Comparison of ENCODE assay signal across 7 cellular contexts in the genomic region with DNA sequence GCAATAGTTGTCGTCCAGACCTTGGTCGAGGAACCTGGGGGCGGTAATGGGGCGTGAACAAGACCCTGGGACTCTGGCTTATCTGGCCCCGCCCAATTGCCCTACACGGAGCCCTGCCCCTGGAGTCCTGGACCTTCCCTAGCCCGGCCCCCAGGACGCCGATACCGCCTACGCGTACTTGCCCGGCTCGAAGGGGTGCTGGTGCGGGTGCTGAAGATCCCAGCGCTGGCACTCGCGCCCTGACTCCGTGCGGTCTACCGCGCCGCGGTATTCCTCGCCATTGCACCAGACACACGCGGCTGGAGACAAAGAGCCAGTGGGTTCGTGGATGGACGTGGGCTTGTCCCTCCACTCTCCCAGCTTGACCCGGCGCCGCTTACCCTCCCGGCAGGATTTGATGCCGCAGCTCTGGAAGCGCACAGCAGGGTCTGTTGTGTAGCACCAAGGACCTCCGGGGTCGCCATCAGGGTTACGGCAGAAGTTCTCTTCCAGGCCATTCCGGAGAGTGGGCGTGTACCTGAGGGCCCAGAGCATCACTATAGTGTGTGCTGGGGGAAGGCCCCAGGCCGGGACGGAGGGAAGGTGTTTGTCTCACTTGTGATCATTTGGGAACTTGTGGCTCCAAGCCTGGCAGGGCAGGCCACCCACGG. TPM values are rescaled to one million over a fixed set of nuclear protein-coding genes. Genes with fewer than 3 reads are reported as not detected.
DNase-seq lines count a peak whose midpoint lies in the region; ATAC-seq and TF ChIP-seq lines count a peak whose summit lies in the region.
"Not testable (repeated sequence)": the region's sequence is repeated elsewhere in the genome, so short reads cannot be mapped to it uniquely, and the experiment has no call there.

No MANE protein-coding gene starts in this region.

- DNase-seq in activated naive CD8-positive, alpha-beta T cell treated with anti-CD3 and anti-CD28 coated beads, Interleukin-2, amount 10 ng/mL, durations not matched to agents 7 days and 5 days, result peak; percentile 58
- DNase-seq in endodermal cell, result peak; percentile 96
- DNase-seq in naive thymus-derived CD4-positive, alpha-beta T cell, result peak in 6 of 9 donors; percentile 19 to 44 (median 25)
- peak; percentile 43 for DNase-seq in stimulated activated CD4-positive, alpha-beta T cell treated with anti-CD3 and anti-CD28 coated beads, Interleukin-12 subunit alpha, Interleukin-12 subunit beta, amount 100 ng/mL, for 4 hours

- peaks cover 0 to 29% of the 10 kb centered on the region in 2 experiments; a peak in 1 of 3 replicates for H3K36me3 ChIP-seq in HEK293 (ENCODE audit: control insufficient read depth in 2 of 2, insufficient read depth in 1 of 2, low read length in 2 of 2)
- H3K36me3 ChIP-seq in endodermal cell (ENCODE audit: control insufficient read depth, insufficient read depth, low read length), result peaks cover 19% of the 10 kb centered on the region
- H3K36me3 ChIP-seq in naive thymus-derived CD4-positive, alpha-beta T cell (ENCODE audit: control insufficient read depth in 2 of 3, insufficient read depth in 3 of 3, low read length in 3 of 3), result peaks cover 0 to 28% (median 2%) of the 10 kb centered on the region in 3 experiments

- intact Hi-C loops in naive thymus-derived CD4-positive, alpha-beta T cell (cut with micrococcal nuclease), result loop anchor here in 1 of 2 donors (5.0 kb wide), 1 partner anchor 35 kb away; a partner anchor contains a TSS

- H3K27ac ChIP-seq in HEK293 (ENCODE audit: extremely low read depth, low read depth, low read length); endodermal cell (ENCODE audit: low read depth, low read length); naive thymus-derived CD4-positive, alpha-beta T cell (ENCODE audit: low read depth, low read length): not testable (repeated sequence)

- not testable (repeated sequence) for H3K27ac Mint-ChIP-seq in activated naive CD8-positive, alpha-beta T cell treated with anti-CD3 and anti-CD28 coated beads, Interleukin-2, amount 10 ng/mL, durations not matched to agents 7 days and 5 days
- H3K27ac Mint-ChIP-seq in endodermal cell, result peak overlapping the region; percentile 89
- peak overlapping the region in 1 of 9 donors; percentile 31 for H3K27ac Mint-ChIP-seq in naive thymus-derived CD4-positive, alpha-beta T cell

- POLR2A ChIA-PET in HEK293 (lab: Yijun Ruan, JAX); activated naive CD8-positive, alpha-beta T cell treated with anti-CD3 and anti-CD28 coated beads, Interleukin-2, amount 10 ng/mL, durations not matched to agents 7 days and 5 days (lab: Charles Lee); naive thymus-derived CD4-positive, alpha-beta T cell (lab: Charles Lee): not testable (repeated sequence)

- not testable (repeated sequence) for H3K4me1 ChIP-seq in HEK293 (ENCODE audit: control insufficient read depth, insufficient read depth, low read length); endodermal cell (ENCODE audit: control insufficient read depth, insufficient read depth, low read length)
- H3K4me1 ChIP-seq in naive thymus-derived CD4-positive, alpha-beta T cell (ENCODE audit: control insufficient read depth in 2 of 2, insufficient read depth in 2 of 2, low read length in 2 of 2), result peaks cover 6 to 13% of the 10 kb centered on the region in 2 donors

- ATAC-seq in activated CD4-positive, CD25-positive, alpha-beta regulatory T cell treated with anti-CD3 and anti-CD28 coated beads, Interleukin-2, amount 50 U/mL, for 24 hours, result peak; percentile 19 to 26
- peak; percentile 15 for ATAC-seq in activated naive CD8-positive, alpha-beta T cell treated with anti-CD3 and anti-CD28 coated beads, Interleukin-2, amount 10 ng/mL, durations not matched to agents 7 days and 5 days (ENCODE audit: low read depth)
- peak; percentile 16 for ATAC-seq in naive thymus-derived CD4-positive, alpha-beta T cell

- H3K4me1 Mint-ChIP-seq in activated naive CD8-positive, alpha-beta T cell treated with anti-CD3 and anti-CD28 coated beads, Interleukin-2, amount 10 ng/mL, durations not matched to agents 7 days and 5 days, result peaks cover 16% of the 10 kb centered on the region
- peaks cover 18% of the 10 kb centered on the region for H3K4me1 Mint-ChIP-seq in endodermal cell
- peaks cover 12 to 42% (median 31%) of the 10 kb centered on the region in 7 donors for H3K4me1 Mint-ChIP-seq in naive thymus-derived CD4-positive, alpha-beta T cell

- H3K27me3 ChIP-seq in endodermal cell (ENCODE audit: control insufficient read depth, insufficient read depth, low read length, poor library complexity, severe bottlenecking); naive thymus-derived CD4-positive, alpha-beta T cell (ENCODE audit: control insufficient read depth in 2 of 2, insufficient read depth in 2 of 2, low read length in 2 of 2): not testable (repeated sequence)

- not testable (repeated sequence) for TF ChIP-seq CTCF in HEK293 (tag by site-specific recombination; IDR thresholded peaks at IDR 0.05); endodermal cell (conservative IDR thresholded peaks at IDR 0.05)

- peak overlapping the region; percentile 15; the same call in 1 of the 2 replicates for H3K4me3 ChIP-seq in HEK293 (ENCODE audit: low read depth, low read length)
- H3K4me3 ChIP-seq in endodermal cell (ENCODE audit: low read length), result peak overlapping the region; percentile 69
- peak overlapping the region; percentile 39 for H3K4me3 ChIP-seq in iPS-11a (ENCODE audit: low read depth, low read length)
- H3K4me3 ChIP-seq in naive thymus-derived CD4-positive, alpha-beta T cell (ENCODE audit: low read length), result peak overlapping the region; percentile 46

- H3K9me3 Mint-ChIP-seq in activated naive CD8-positive, alpha-beta T cell treated with anti-CD3 and anti-CD28 coated beads, Interleukin-2, amount 10 ng/mL, durations not matched to agents 7 days and 5 days; endodermal cell; naive thymus-derived CD4-positive, alpha-beta T cell: not testable (repeated sequence)

- CTCF ChIA-PET in HEK293 (lab: Yijun Ruan, JAX); naive thymus-derived CD4-positive, alpha-beta T cell (lab: Charles Lee): not testable (repeated sequence)

- WGBS in endodermal cell (ENCODE audit: insufficient coverage in 1 of 2, insufficient read length in 1 of 2), 2 experiments, result 3 to 10% methylated on average over 22 to 43 of the region's 43 CpGs

- not testable (repeated sequence) for H3K36me3 Mint-ChIP-seq in activated naive CD8-positive, alpha-beta T cell treated with anti-CD3 and anti-CD28 coated beads, Interleukin-2, amount 10 ng/mL, durations not matched to agents 7 days and 5 days; naive thymus-derived CD4-positive, alpha-beta T cell
- peaks cover 22% of the 10 kb centered on the region for H3K36me3 Mint-ChIP-seq in endodermal cell (ENCODE audit: low read depth)

- not testable (repeated sequence) for H3K27me3 Mint-ChIP-seq in activated naive CD8-positive, alpha-beta T cell treated with anti-CD3 and anti-CD28 coated beads, Interleukin-2, amount 10 ng/mL, durations not matched to agents 7 days and 5 days; endodermal cell (ENCODE audit: insufficient read depth); naive thymus-derived CD4-positive, alpha-beta T cell

- peak overlapping the region; percentile 13 for H3K4me3 Mint-ChIP-seq in activated naive CD8-positive, alpha-beta T cell treated with anti-CD3 and anti-CD28 coated beads, Interleukin-2, amount 10 ng/mL, durations not matched to agents 7 days and 5 days
- peak overlapping the region; percentile 65 for H3K4me3 Mint-ChIP-seq in endodermal cell
- peak overlapping the region in 9 of 10 donors; percentile 36 to 99 (median 76) for H3K4me3 Mint-ChIP-seq in naive thymus-derived CD4-positive, alpha-beta T cell

- not testable (repeated sequence) for H3K9me3 ChIP-seq in HEK293 (ENCODE audit: control insufficient read depth, insufficient read depth, low read depth, low read length); endodermal cell (ENCODE audit: control insufficient read depth, low read length); naive thymus-derived CD4-positive, alpha-beta T cell (ENCODE audit: control insufficient read depth in 2 of 3, low read length in 3 of 3)

- peak overlapping the region; percentile 11 for H3K9ac ChIP-seq in endodermal cell (ENCODE audit: extremely low read depth, low read length, poor library complexity, severe bottlenecking)

RNA-seq across cellular contexts. Expression of a gene that starts 2.4 kb away (rescaled TPM):
- 10 to 100 TPM; 10.3 to 11.0 TPM for total RNA-seq in activated naive CD8-positive, alpha-beta T cell treated with anti-CD3 and anti-CD28 coated beads, Interleukin-2, amount 10 ng/mL, durations not matched to agents 7 days and 5 days
- total RNA-seq in endodermal cell, result 10 to 100 TPM; 30.8 to 35.5 TPM
- polyA plus RNA-seq in endodermal cell (2013, experiment 1 of 2), result 21.9 TPM
- 17.2 TPM for polyA plus RNA-seq in endodermal cell (2013, experiment 2 of 2)
- total RNA-seq in naive thymus-derived CD4-positive, alpha-beta T cell, result 10 to 100 TPM in 3 of 5 experiments, 1 to 10 TPM in 2; 7.9 to 12.8 (median 10.0) TPM
- 1 to 10 TPM in 1 of 2 donors, under 1 TPM in 1; 0.90 to 1.0 TPM for polyA plus RNA-seq in naive thymus-derived CD4-positive, alpha-beta T cell

RNA-seq across cellular contexts. Expression of a gene that starts 2.5 kb away (rescaled TPM):
- total RNA-seq in activated naive CD8-positive, alpha-beta T cell treated with anti-CD3 and anti-CD28 coated beads, Interleukin-2, amount 10 ng/mL, durations not matched to agents 7 days and 5 days, result 10 to 100 TPM; 53.2 to 56.5 TPM
- total RNA-seq in endodermal cell, result 10 to 100 TPM; 47.3 to 47.6 TPM
- polyA plus RNA-seq in endodermal cell (2013, experiment 1 of 2), result 38.6 TPM
- polyA plus RNA-seq in endodermal cell (2013, experiment 2 of 2), result 33.5 TPM
- 10 to 100 TPM; 34.5 to 77.2 (median 50.7) TPM for total RNA-seq in naive thymus-derived CD4-positive, alpha-beta T cell
- 10 to 100 TPM in 1 of 2 donors, 1 to 10 TPM in 1; 8.3 to 19.7 TPM for polyA plus RNA-seq in naive thymus-derived CD4-positive, alpha-beta T cell

RNA-seq across cellular contexts. Expression of a gene that starts 12.7 kb away (rescaled TPM):
- 100 to 1,000 TPM; 148 to 165 TPM for total RNA-seq in activated naive CD8-positive, alpha-beta T cell treated with anti-CD3 and anti-CD28 coated beads, Interleukin-2, amount 10 ng/mL, durations not matched to agents 7 days and 5 days
- 100 to 1,000 TPM; 188 to 216 TPM for total RNA-seq in endodermal cell
- polyA plus RNA-seq in endodermal cell (2013, experiment 1 of 2), result 90.5 TPM
- 84.2 TPM for polyA plus RNA-seq in endodermal cell (2013, experiment 2 of 2)
- total RNA-seq in naive thymus-derived CD4-positive, alpha-beta T cell, result 100 to 1,000 TPM in 2 of 5 experiments, 10 to 100 TPM in 3; 75.5 to 151 (median 99.1) TPM
- polyA plus RNA-seq in naive thymus-derived CD4-positive, alpha-beta T cell, result 100 to 1,000 TPM; 103 to 151 TPM

RNA-seq across cellular contexts. Expression of a gene that starts 32.6 kb away (rescaled TPM):
- total RNA-seq in activated naive CD8-positive, alpha-beta T cell treated with anti-CD3 and anti-CD28 coated beads, Interleukin-2, amount 10 ng/mL, durations not matched to agents 7 days and 5 days, result 1 to 10 TPM in 1 of 2 experiments, under 1 TPM in 1; 0.61 to 2.0 TPM
- total RNA-seq in endodermal cell, result 1 to 10 TPM; 1.4 to 3.0 TPM
- polyA plus RNA-seq in endodermal cell (2013, experiment 1 of 2), result 1.5 TPM
- 1.7 TPM for polyA plus RNA-seq in endodermal cell (2013, experiment 2 of 2)
- total RNA-seq in naive thymus-derived CD4-positive, alpha-beta T cell, result 1 to 10 TPM in 1 of 5 experiments, under 1 TPM in 2, not detected in 2; 0.16 to 1.8 (median 0.24) TPM
- polyA plus RNA-seq in naive thymus-derived CD4-positive, alpha-beta T cell, result under 1 TPM in 1 of 2 donors, not detected in 1; 0.58 TPM

RNA-seq across cellular contexts. Expression of a gene that starts 36.9 kb away (rescaled TPM):
- total RNA-seq in activated naive CD8-positive, alpha-beta T cell treated with anti-CD3 and anti-CD28 coated beads, Interleukin-2, amount 10 ng/mL, durations not matched to agents 7 days and 5 days, result 10 to 100 TPM; 35.4 to 39.9 TPM
- total RNA-seq in endodermal cell, result 10 to 100 TPM; 35.5 to 38.2 TPM
- 20.3 TPM for polyA plus RNA-seq in endodermal cell (2013, experiment 1 of 2)
- 19.3 TPM for polyA plus RNA-seq in endodermal cell (2013, experiment 2 of 2)
- total RNA-seq in naive thymus-derived CD4-positive, alpha-beta T cell, result 10 to 100 TPM; 38.3 to 60.4 (median 43.9) TPM
- 10 to 100 TPM; 14.9 to 18.1 TPM for polyA plus RNA-seq in naive thymus-derived CD4-positive, alpha-beta T cell

Comparison
In these comparisons a context has a peak if more than half of its experiments do, and no peak if none do; other contexts are left out.
1. H3K4me3 ChIP-seq: peak in every context shown above with its lines; median percentile 69 in endodermal cell; 46 in naive thymus-derived CD4-positive, alpha-beta T cell; 39 in iPS-11a; 15 in HEK293.
2. DNase-seq: peak in every context shown above with its lines; median percentile 96 in endodermal cell; 58 in activated naive CD8-positive, alpha-beta T cell treated with anti-CD3 and anti-CD28 coated beads, Interleukin-2, amount 10 ng/mL, durations not matched to agents 7 days and 5 days; 43 in stimulated activated CD4-positive, alpha-beta T cell treated with anti-CD3 and anti-CD28 coated beads, Interleukin-12 subunit alpha, Interleukin-12 subunit beta, amount 100 ng/mL, for 4 hours; 25 in naive thymus-derived CD4-positive, alpha-beta T cell.
3. H3K4me3 Mint-ChIP-seq: peak in every context shown above with its lines; median percentile 76 in naive thymus-derived CD4-positive, alpha-beta T cell; 65 in endodermal cell; 13 in activated naive CD8-positive, alpha-beta T cell treated with anti-CD3 and anti-CD28 coated beads, Interleukin-2, amount 10 ng/mL, durations not matched to agents 7 days and 5 days.